ENCODE assay signal across 1 cellular context in genomic region chr7:74206589-74207120, GRCh38.
TF ChIP-seq lines count a peak whose summit lies in the region.

No MANE protein-coding gene starts in this region.

TF ChIP-seq in HepG2, 621 proteins besides CTCF, POLR2A, EP300 and RAD21 (continued from another document and continues in another):
- TF ChIP-seq UBTF (CRISPR knock-in tag; IDR thresholded peaks at IDR 0.05) = peak; percentile 20; the same call in 1 of the 2 replicates
- no peak for TF ChIP-seq NFATC3 (CRISPR knock-in tag; IDR thresholded peaks at IDR 0.05)
- no peak for TF ChIP-seq ZBTB46 (CRISPR knock-in tag; IDR thresholded peaks at IDR 0.05; ENCODE audit: borderline replicate concordance)
- TF ChIP-seq MIER3 (CRISPR knock-in tag; IDR thresholded peaks at IDR 0.05; ENCODE audit: borderline replicate concordance) = no peak
- no peak for TF ChIP-seq REST (IDR thresholded peaks at IDR 0.05; ENCODE audit: borderline replicate concordance in 1 of 2, low read depth in 1 of 2, low read length in 2 of 2)
- TF ChIP-seq ZSCAN30 (CRISPR knock-in tag; IDR thresholded peaks at IDR 0.05) = no peak
- TF ChIP-seq ZNF670 (CRISPR knock-in tag; IDR thresholded peaks at IDR 0.05; ENCODE audit: borderline replicate concordance) = no peak
- no peak for TF ChIP-seq FOXC1 (CRISPR knock-in tag; IDR thresholded peaks at IDR 0.05; ENCODE audit: borderline replicate concordance)
- TF ChIP-seq SAFB2 (CRISPR knock-in tag; IDR thresholded peaks at IDR 0.05; ENCODE audit: borderline replicate concordance, low read depth) = no peak
- no peak for TF ChIP-seq ZNF780A (CRISPR knock-in tag; IDR thresholded peaks at IDR 0.05)
- no peak for TF ChIP-seq NR2F2 (IDR thresholded peaks at IDR 0.05; ENCODE audit: borderline replicate concordance, low read depth)
- no peak for TF ChIP-seq ZZZ3 (CRISPR knock-in tag; IDR thresholded peaks at IDR 0.05; ENCODE audit: borderline replicate concordance)
- TF ChIP-seq SRY (CRISPR knock-in tag; IDR thresholded peaks at IDR 0.05) = no peak
- TF ChIP-seq MXD3 (CRISPR knock-in tag; IDR thresholded peaks at IDR 0.05) = no peak
- no peak for TF ChIP-seq HOMEZ (CRISPR knock-in tag; IDR thresholded peaks at IDR 0.05; ENCODE audit: low read depth)
- TF ChIP-seq ZNF331 (CRISPR knock-in tag; IDR thresholded peaks at IDR 0.05) = no peak
- TF ChIP-seq RORA (CRISPR knock-in tag; IDR thresholded peaks at IDR 0.05) = no peak
- peak; percentile 62; the same call in 1 of the 2 replicates for TF ChIP-seq ZFP91 (CRISPR knock-in tag; IDR thresholded peaks at IDR 0.05; ENCODE audit: borderline replicate concordance)
- TF ChIP-seq RARA (CRISPR knock-in tag; IDR thresholded peaks at IDR 0.05) = no peak
- no peak for TF ChIP-seq KDM6A (CRISPR knock-in tag; IDR thresholded peaks at IDR 0.05; ENCODE audit: low read depth)
- peak; percentile 64; the same call in 1 of the 2 replicates for TF ChIP-seq RCOR2 (CRISPR knock-in tag; IDR thresholded peaks at IDR 0.05)
- no peak for TF ChIP-seq NFRKB (IDR thresholded peaks at IDR 0.05)
- no peak for TF ChIP-seq ONECUT2 (CRISPR knock-in tag; IDR thresholded peaks at IDR 0.05)
- TF ChIP-seq PPARG (CRISPR knock-in tag; conservative IDR thresholded peaks at IDR 0.05) = 0 out of 2 replicates have a peak, but pooled peaks have one; percentile 36
- TF ChIP-seq ZNF547 (CRISPR knock-in tag; IDR thresholded peaks at IDR 0.05) = 0 out of 2 replicates have a peak, but pooled peaks have one; percentile 41
- TF ChIP-seq ZNF501 (CRISPR knock-in tag; IDR thresholded peaks at IDR 0.05) = peak; percentile 71
- TF ChIP-seq ZNF383 (CRISPR knock-in tag; IDR thresholded peaks at IDR 0.05; ENCODE audit: borderline replicate concordance) = 0 out of 2 replicates have a peak, but pooled peaks have one; percentile 62
- TF ChIP-seq ZMYM3 (CRISPR knock-in tag; IDR thresholded peaks at IDR 0.05) = peak; percentile 84
- TF ChIP-seq ZNF839 (CRISPR knock-in tag; IDR thresholded peaks at IDR 0.05; ENCODE audit: borderline replicate concordance) = peak; percentile 48; the same call in 1 of the 2 replicates
- no peak for TF ChIP-seq HHEX (CRISPR knock-in tag; IDR thresholded peaks at IDR 0.05)
- 0 out of 2 replicates have a peak, but pooled peaks have one; percentile 55 for TF ChIP-seq PITX1 (CRISPR knock-in tag; IDR thresholded peaks at IDR 0.05)
- TF ChIP-seq NPAS2 (CRISPR knock-in tag; IDR thresholded peaks at IDR 0.05; ENCODE audit: borderline replicate concordance) = no peak
- no peak for TF ChIP-seq ARID2 (CRISPR knock-in tag; IDR thresholded peaks at IDR 0.05; ENCODE audit: borderline replicate concordance)
- peak; percentile 24; the same call in 1 of the 2 replicates for TF ChIP-seq FOSL2 (CRISPR knock-in tag; IDR thresholded peaks at IDR 0.05)
- TF ChIP-seq NBN (conservative IDR thresholded peaks at IDR 0.05) = no peak
- TF ChIP-seq ZNF205 (CRISPR knock-in tag; IDR thresholded peaks at IDR 0.05) = no peak
- peak; percentile 19; the same call in 1 of the 2 replicates for TF ChIP-seq MED1 (CRISPR knock-in tag; IDR thresholded peaks at IDR 0.05)
- TF ChIP-seq CHD4 (IDR thresholded peaks at IDR 0.05; ENCODE audit: borderline replicate concordance, low read length) = peak; percentile 66; the same call in 1 of the 2 replicates
- peak; percentile 61 for TF ChIP-seq XRCC5 (optimal IDR thresholded peaks at IDR 0.05; ENCODE audit: low read length)
- no peak for TF ChIP-seq CENPX (CRISPR knock-in tag; IDR thresholded peaks at IDR 0.05)
- TF ChIP-seq AHR (CRISPR knock-in tag; IDR thresholded peaks at IDR 0.05) = peak; percentile 66; the same call in 1 of the 2 replicates
- TF ChIP-seq E2F1 (CRISPR knock-in tag; IDR thresholded peaks at IDR 0.05) = no peak
- TF ChIP-seq ZNF318 (CRISPR knock-in tag; IDR thresholded peaks at IDR 0.05) = no peak
- TF ChIP-seq CBX5 (CRISPR knock-in tag; IDR thresholded peaks at IDR 0.05; ENCODE audit: borderline replicate concordance) = 0 out of 2 replicates have a peak, but pooled peaks have one; percentile 55
